ENCODE assay signal across 23 cellular contexts in genomic region chr19:647566-648284, GRCh38. TPM values are rescaled to one million over a fixed set of nuclear protein-coding genes. Genes with fewer than 3 reads are reported as not detected.
DNase-seq lines count a peak whose midpoint lies in the region; ATAC-seq, FAIRE-seq and TF ChIP-seq lines count a peak whose summit lies in the region.
"Had no signal": no experiment of that assay in that cellular context is flagged by ENCODE, and none has a peak within 500 bp of the region (broad histone marks: within the 10 kb centered on the region; RNA-seq: fewer than 3 reads in every experiment).

No MANE protein-coding gene starts in this region.

- dilution Hi-C loops in endothelial cell of umbilical vein (cut with MboI; ENCODE audit: extremely low pct_ligation_motif_present, low sequenced_read_pairs), result no loop called here

- H3K9me3 Mint-ChIP-seq in stimulated activated memory B cell treated with anti-CD40 and anti-IgM and Interleukin-4, amounts not matched to agents 10 μg/mL and 1 μg/mL and 100 μg/mL, for 72 hours, result no peaks in the 10 kb centered on the region
- H3K9me3 Mint-ChIP-seq: GM23338 had no signal

- BruUV-seq in PC-9 (replicated peaks; lab: Mats Ljungman, UMichigan) (TSS peak; percentile 47), endothelial cell of umbilical vein (replicated peaks; lab: Mats Ljungman, UMichigan) (TSS peak; percentile 68)

- H3K9me3 ChIP-seq in PC-9 (ENCODE audit: insufficient read depth, low read depth) (no peaks in the 10 kb centered on the region), endothelial cell of umbilical vein (replicated peaks; ENCODE audit: control insufficient read depth, insufficient read depth, low read length) (no peaks in the 10 kb centered on the region)
- H3K9me3 ChIP-seq: SK-N-SH had no signal

- H3K27me3 Mint-ChIP-seq in stimulated activated memory B cell treated with anti-CD40 and anti-IgM and Interleukin-4, amounts not matched to agents 10 μg/mL and 1 μg/mL and 100 μg/mL, for 72 hours, result no peaks in the 10 kb centered on the region

- H3K79me2 ChIP-seq in PC-9 (ENCODE audit: low read depth) (peaks cover 6% of the 10 kb centered on the region), endothelial cell of umbilical vein (ENCODE audit: control insufficient read depth, insufficient read depth, low read length) (peaks cover 6% of the 10 kb centered on the region)

- H3K27me3 ChIP-seq in GM06990 (replicated peaks; ENCODE audit: control insufficient read depth, insufficient read depth, low read length), result no peaks in the 10 kb centered on the region
- no peaks in the 10 kb centered on the region for H3K27me3 ChIP-seq in PC-9 (ENCODE audit: insufficient read depth, low read depth)
- H3K27me3 ChIP-seq in endothelial cell of umbilical vein (ENCODE audit: control insufficient read depth in 2 of 2, insufficient read depth in 2 of 2, low read length in 2 of 2), result no peaks in the 10 kb centered on the region

- no peaks in the 10 kb centered on the region for H3K9me2 ChIP-seq in PC-9 (ENCODE audit: insufficient read depth)
- H3K9me2 ChIP-seq: SK-N-SH had no signal

- no peak overlapping the region for H2AFZ ChIP-seq in PC-9
- no peak overlapping the region for H2AFZ ChIP-seq in endothelial cell of umbilical vein (ENCODE audit: low read depth, low read length)
- H2AFZ ChIP-seq: GM23338 had no signal

- H3K36me3 Mint-ChIP-seq in stimulated activated memory B cell treated with anti-CD40 and anti-IgM and Interleukin-4, amounts not matched to agents 10 μg/mL and 1 μg/mL and 100 μg/mL, for 72 hours, result peaks cover 26% of the 10 kb centered on the region

- peak; percentile 68 for ATAC-seq in stimulated activated memory B cell treated with anti-CD40 and anti-IgM and Interleukin-4, amounts not matched to agents 10 μg/mL and 1 μg/mL and 100 μg/mL, for 72 hours
- ATAC-seq: GM23338 had no signal

- H3K27ac Mint-ChIP-seq in stimulated activated memory B cell treated with anti-CD40 and anti-IgM and Interleukin-4, amounts not matched to agents 10 μg/mL and 1 μg/mL and 100 μg/mL, for 72 hours, result peak overlapping the region; percentile 85
- H3K27ac Mint-ChIP-seq: GM23338 had no signal

- peak overlapping the region; percentile 60 for H3K4me3 Mint-ChIP-seq in stimulated activated memory B cell treated with anti-CD40 and anti-IgM and Interleukin-4, amounts not matched to agents 10 μg/mL and 1 μg/mL and 100 μg/mL, for 72 hours
- H3K4me3 Mint-ChIP-seq: GM23338 had no signal

- H3K9ac ChIP-seq in endothelial cell of umbilical vein (replicated peaks; ENCODE audit: extremely low read depth, insufficient read depth, low read length), result no peak overlapping the region
- H3K9ac ChIP-seq: SK-N-SH had no signal

- CTCF ChIA-PET in PC-9 (lab: Charles Lee), result no interaction called here
- CTCF ChIA-PET in endothelial cell of umbilical vein (lab: Charles Lee), result no interaction called here

- DNase-seq in GM06990 (ENCODE audit: extremely low read depth, insufficient read length), result peak; percentile 19
- no peak for DNase-seq in PC-9
- no peak for DNase-seq in endothelial cell of umbilical vein (ENCODE audit: low read depth, low spot score)
- no peak for DNase-seq in SHP77 (lab: John Stamatoyannopoulos, UW)
- no peak for DNase-seq in AG20443 (ENCODE audit: low spot score)
- DNase-seq in NCI-H345 treated with DMSO at 0.1 percent for 48 hours (lab: John Stamatoyannopoulos, UW; ENCODE audit: unreplicated experiment), result no peak
- DNase-seq: AML-193, DMS79 treated with DMSO at 0.1 percent for 48 hours, HCEC 1CT, MV-4-11, NCI-H1105 treated with DMSO at 0.1 percent for 48 hours, NCI-H2029 treated with DMSO at 0.1 percent for 48 hours, NCI-H2171 treated with DMSO at 0.1 percent for 48 hours, NCI-H446 treated with DMSO at 0.1 percent for 48 hours, NCI-H526 treated with DMSO at 0.1 percent for 48 hours, RPMI8226, SIG-M5, SK-N-SH had no signal

- H3K4me3 ChIP-seq in GM06990 (replicated peaks; ENCODE audit: low read depth, low read length) (no peak overlapping the region), PC-9 (no peak overlapping the region), endothelial cell of umbilical vein (replicated peaks in 1 of 3; ENCODE audit: insufficient read depth in 1 of 3, low read depth in 1 of 3, low read length in 3 of 3) (no peak overlapping the region)
- H3K4me3 ChIP-seq: GM23338 had no signal

- H3K4me2 ChIP-seq in PC-9 (no peak overlapping the region), endothelial cell of umbilical vein (ENCODE audit: insufficient read depth, low read length) (no peak overlapping the region)
- H3K4me2 ChIP-seq: GM23338, SK-N-SH had no signal

- H3K27ac ChIP-seq in PC-9 (no peak overlapping the region), endothelial cell of umbilical vein (ENCODE audit: insufficient read depth, low read depth, low read length) (no peak overlapping the region)
- H3K27ac ChIP-seq: C4-2B had no signal

- H3K4me1 ChIP-seq in PC-9 (replicated peaks; ENCODE audit: insufficient read depth), result no peaks in the 10 kb centered on the region
- H3K4me1 ChIP-seq in endothelial cell of umbilical vein (ENCODE audit: control insufficient read depth, extremely low read depth, insufficient read depth, low read length), result no peaks in the 10 kb centered on the region

- H3F3A ChIP-seq in PC-9 (ENCODE audit: insufficient read depth, low read depth), result peaks cover 6% of the 10 kb centered on the region; the same call in 1 of the 2 replicates

- FAIRE-seq in endothelial cell of umbilical vein (lab: Jason Lieb, UNC), result no peak
- FAIRE-seq: GM12892 had no signal

- intact Hi-C loops in PC-9 (cut with micrococcal nuclease; ENCODE audit: unreplicated experiment), result no loop called here
- intact Hi-C loops in endothelial cell of umbilical vein (cut with micrococcal nuclease), result no loop called here

- H4K20me1 ChIP-seq in PC-9 (ENCODE audit: insufficient read depth) (peaks cover 19% of the 10 kb centered on the region), endothelial cell of umbilical vein (replicated peaks; ENCODE audit: control insufficient read depth, extremely low read depth, insufficient read depth, low read length) (no peaks in the 10 kb centered on the region)

- TF ChIP-seq CTCF in GM06990 (IDR thresholded peaks at IDR 0.05; ENCODE audit: insufficient read depth, low read length, poor library complexity, severe bottlenecking), result no peak
- no peak for TF ChIP-seq CTCF in PC-9 (conservative IDR thresholded peaks at IDR 0.05)
- no peak for TF ChIP-seq CTCF in endothelial cell of umbilical vein (IDR thresholded peaks at IDR 0.05; ENCODE audit: extremely low read depth in 1 of 2, insufficient read depth in 1 of 2, low read depth in 1 of 2, low read length in 2 of 2)

- POLR2A ChIA-PET in PC-9 (lab: Charles Lee; ENCODE audit: unreplicated experiment), result no interaction called here
- POLR2A ChIA-PET in endothelial cell of umbilical vein (lab: Charles Lee), result no interaction called here

- no peak for TF ChIP-seq POLR2A in endothelial cell of umbilical vein (IDR thresholded peaks at IDR 0.05; ENCODE audit: low read depth, low read length)

- no peaks in the 10 kb centered on the region for H3K9me1 ChIP-seq in endothelial cell of umbilical vein (replicated peaks; ENCODE audit: control insufficient read depth, extremely low read depth, insufficient read depth, low read length)

- peaks cover 25% of the 10 kb centered on the region for H3K36me3 ChIP-seq in GM06990 (ENCODE audit: control insufficient read depth, insufficient read depth, low read length)
- no peaks in the 10 kb centered on the region for H3K36me3 ChIP-seq in PC-9 (ENCODE audit: low read depth)
- H3K36me3 ChIP-seq in endothelial cell of umbilical vein (ENCODE audit: control insufficient read depth in 2 of 2, extremely low read depth in 1 of 2, insufficient read depth in 2 of 2, low read length in 2 of 2), result peaks cover 8 to 20% of the 10 kb centered on the region in 2 experiments

- H3K4me1 Mint-ChIP-seq in stimulated activated memory B cell treated with anti-CD40 and anti-IgM and Interleukin-4, amounts not matched to agents 10 μg/mL and 1 μg/mL and 100 μg/mL, for 72 hours, result peaks cover 17% of the 10 kb centered on the region
- H3K4me1 Mint-ChIP-seq: GM23338 had no signal

RNA-seq across cellular contexts. Expression of gene FGF22, which starts 8.0 kb away (rescaled TPM):
- 0.35 TPM in 1 of 2 replicates, not detected in the other for total RNA-seq in PC-9 (2021)
- not detected in 2 replicates for total RNA-seq in endothelial cell of umbilical vein
- polyA plus RNA-seq in endothelial cell of umbilical vein, result 0.06 and 0.07 TPM in 2 replicates
- not detected in 2 replicates for polyA plus RNA-seq in endothelial cell of umbilical vein (2011; cell fraction: cytosol; rRNA removed)
- 0.16 TPM in 1 of 2 replicates, not detected in the other for polyA plus RNA-seq in endothelial cell of umbilical vein (2011; cell fraction: nucleus; rRNA removed)
- polyA plus RNA-seq in endothelial cell of umbilical vein (2012), result not detected in 2 replicates
- not detected in 2 replicates for polyA minus RNA-seq in endothelial cell of umbilical vein
- polyA minus RNA-seq in endothelial cell of umbilical vein (2011; cell fraction: cytosol; rRNA and poly(A)+ RNA removed), result not detected
- not detected in 2 replicates for polyA minus RNA-seq in endothelial cell of umbilical vein (2011; cell fraction: nucleus; rRNA and poly(A)+ RNA removed)
- total RNA-seq: HT1080 had no signal

RNA-seq across cellular contexts. Expression of gene POLRMT, which starts 14.4 kb away (rescaled TPM):
- total RNA-seq in PC-9 (2021) (46.4 and 57.1 TPM in 2 replicates), endothelial cell of umbilical vein (46.7 and 50.6 TPM in 2 replicates)
- polyA plus RNA-seq in endothelial cell of umbilical vein, result 38.9 and 50.8 TPM in 2 replicates
- polyA plus RNA-seq in endothelial cell of umbilical vein (2011; cell fraction: cytosol; rRNA removed), result 14.6 and 23.5 TPM in 2 replicates
- polyA plus RNA-seq in endothelial cell of umbilical vein (2011; cell fraction: nucleus; rRNA removed), result 92.7 and 128 TPM in 2 replicates
- 45.1 and 59.0 TPM in 2 replicates for polyA plus RNA-seq in endothelial cell of umbilical vein (2012)
- 39.6 and 56.0 TPM in 2 replicates for polyA minus RNA-seq in endothelial cell of umbilical vein
- polyA minus RNA-seq in endothelial cell of umbilical vein (2011; cell fraction: cytosol; rRNA and poly(A)+ RNA removed), result 72.6 TPM
- polyA minus RNA-seq in endothelial cell of umbilical vein (2011; cell fraction: nucleus; rRNA and poly(A)+ RNA removed), result 19.3 and 29.1 TPM in 2 replicates

RNA-seq across cellular contexts. Expression of gene RNF126, which starts 15.3 kb away (rescaled TPM):
- total RNA-seq in PC-9 (2021) (54.4 and 63.7 TPM in 2 replicates), endothelial cell of umbilical vein (58.4 and 61.3 TPM in 2 replicates)
- polyA plus RNA-seq in endothelial cell of umbilical vein, result 19.2 and 20.5 TPM in 2 replicates
- polyA plus RNA-seq in endothelial cell of umbilical vein (2011; cell fraction: cytosol; rRNA removed), result 18.8 and 27.0 TPM in 2 replicates
- 20.9 and 24.6 TPM in 2 replicates for polyA plus RNA-seq in endothelial cell of umbilical vein (2011; cell fraction: nucleus; rRNA removed)
- polyA plus RNA-seq in endothelial cell of umbilical vein (2012), result 35.7 and 49.8 TPM in 2 replicates
- 6.4 and 7.9 TPM in 2 replicates for polyA minus RNA-seq in endothelial cell of umbilical vein
- 23.1 TPM for polyA minus RNA-seq in endothelial cell of umbilical vein (2011; cell fraction: cytosol; rRNA and poly(A)+ RNA removed)
- 7.1 and 16.3 TPM in 2 replicates for polyA minus RNA-seq in endothelial cell of umbilical vein (2011; cell fraction: nucleus; rRNA and poly(A)+ RNA removed)

RNA-seq across cellular contexts. Expression of gene FSTL3, which starts 28.5 kb away (rescaled TPM):
- total RNA-seq in PC-9 (2021), result 40.9 and 85.1 TPM in 2 replicates
- total RNA-seq in endothelial cell of umbilical vein, result 19.9 and 30.3 TPM in 2 replicates
- 45.2 and 70.7 TPM in 2 replicates for polyA plus RNA-seq in endothelial cell of umbilical vein
- 23.1 and 28.2 TPM in 2 replicates for polyA plus RNA-seq in endothelial cell of umbilical vein (2011; cell fraction: cytosol; rRNA removed)
- 43.7 and 57.4 TPM in 2 replicates for polyA plus RNA-seq in endothelial cell of umbilical vein (2011; cell fraction: nucleus; rRNA removed)
- polyA plus RNA-seq in endothelial cell of umbilical vein (2012), result 27.8 and 50.7 TPM in 2 replicates
- 14.0 and 17.2 TPM in 2 replicates for polyA minus RNA-seq in endothelial cell of umbilical vein
- polyA minus RNA-seq in endothelial cell of umbilical vein (2011; cell fraction: cytosol; rRNA and poly(A)+ RNA removed), result 102 TPM
- polyA minus RNA-seq in endothelial cell of umbilical vein (2011; cell fraction: nucleus; rRNA and poly(A)+ RNA removed), result 5.0 and 10.4 TPM in 2 replicates

RNA-seq across cellular contexts. Expression of gene PRSS57, which starts 47.5 kb away (rescaled TPM):
- total RNA-seq in PC-9 (2021) (not detected in 2 replicates), endothelial cell of umbilical vein (not detected in 2 replicates)
- not detected in 2 replicates for polyA plus RNA-seq in endothelial cell of umbilical vein
- not detected in 2 replicates for polyA plus RNA-seq in endothelial cell of umbilical vein (2011; cell fraction: cytosol; rRNA removed)
- polyA plus RNA-seq in endothelial cell of umbilical vein (2011; cell fraction: nucleus; rRNA removed), result not detected in 2 replicates
- polyA plus RNA-seq in endothelial cell of umbilical vein (2012), result not detected in 2 replicates
- polyA minus RNA-seq in endothelial cell of umbilical vein, result not detected in 2 replicates
- polyA minus RNA-seq in endothelial cell of umbilical vein (2011; cell fraction: cytosol; rRNA and poly(A)+ RNA removed), result not detected
- not detected in 2 replicates for polyA minus RNA-seq in endothelial cell of umbilical vein (2011; cell fraction: nucleus; rRNA and poly(A)+ RNA removed)
- total RNA-seq: GM23338, HT1080 had no signal
- polyA plus RNA-seq: SK-N-SH had no signal
